ENCODE assay signal across 23 cellular contexts in genomic region chr4:172096771-172097170, GRCh38.
DNase-seq lines count a peak whose midpoint lies in the region; ATAC-seq and TF ChIP-seq lines count a peak whose summit lies in the region.
"Had no signal": no experiment of that assay in that cellular context is flagged by ENCODE, and none has a peak within 500 bp of the region (broad histone marks: within the 10 kb centered on the region; RNA-seq: fewer than 3 reads in every experiment).

No MANE protein-coding gene starts in this region.

- no peaks in the 10 kb centered on the region for H3K27me3 Mint-ChIP-seq in activated T-helper 2 cell treated with anti-CD3 and anti-CD28 coated beads, Interferon-gamma antibody, Interleukin-2, Interleukin-4, amounts not matched to agents 10 μg/mL and 5 μg/mL and 100 μg/mL, durations not matched to agents 14 hours and 24 hours and 36 hours (ENCODE audit: low read depth)
- H3K27me3 Mint-ChIP-seq: IgD-negative memory B cell had no signal

- H3K27ac ChIP-seq in IMR-90 (ENCODE audit: insufficient read depth, low read length): no peak overlapping the region
- H3K27ac ChIP-seq in esophagus squamous epithelium: no peak overlapping the region
- H3K27ac ChIP-seq: A549, SJCRH30 had no signal

- H3K27me3 ChIP-seq in IMR-90 (ENCODE audit: control insufficient read depth, insufficient read depth, low read length): no peaks in the 10 kb centered on the region
- no peaks in the 10 kb centered on the region for H3K27me3 ChIP-seq in esophagus squamous epithelium
- H3K27me3 ChIP-seq: SJCRH30 had no signal

- TF ChIP-seq POLR2A in IMR-90 (IDR thresholded peaks at IDR 0.05; ENCODE audit: low read depth, low read length): no peak
- no peak for TF ChIP-seq POLR2A in esophagus squamous epithelium (IDR thresholded peaks at IDR 0.05)

- no peak for TF ChIP-seq RAD21 in IMR-90 (IDR thresholded peaks at IDR 0.05; ENCODE audit: low read length)

- no peaks in the 10 kb centered on the region for H3K36me3 ChIP-seq in IMR-90 (ENCODE audit: control insufficient read depth, insufficient read depth, low read length)
- no peaks in the 10 kb centered on the region for H3K36me3 ChIP-seq in esophagus squamous epithelium
- H3K36me3 ChIP-seq: SJCRH30 had no signal

- no peak overlapping the region for H3K14ac ChIP-seq in IMR-90 (replicated peaks; ENCODE audit: low read depth, low read length)

- H3K4me2 ChIP-seq in IMR-90 (ENCODE audit: low read depth, low read length): no peak overlapping the region
- H3K4me2 ChIP-seq: A549 had no signal

- no peak overlapping the region for H2BK20ac ChIP-seq in IMR-90 (ENCODE audit: low read depth, low read length)

- H3K9ac ChIP-seq in IMR-90 (ENCODE audit: low read depth, low read length): no peak overlapping the region

- H3K4me3 Mint-ChIP-seq in activated T-helper 2 cell treated with anti-CD3 and anti-CD28 coated beads, Interferon-gamma antibody, Interleukin-2, Interleukin-4, amounts not matched to agents 10 μg/mL and 5 μg/mL and 100 μg/mL, durations not matched to agents 14 hours and 24 hours and 36 hours (ENCODE audit: low read depth): no peak overlapping the region
- H3K4me3 Mint-ChIP-seq: CD8-positive, alpha-beta T cell; IgD-negative memory B cell had no signal

- no peak overlapping the region for H3K18ac ChIP-seq in IMR-90 (ENCODE audit: low read depth, low read length)

- H3K4me1 ChIP-seq in IMR-90 (ENCODE audit: control insufficient read depth, insufficient read depth, low read length) (no peaks in the 10 kb centered on the region), esophagus squamous epithelium (no peaks in the 10 kb centered on the region)
- H3K4me1 ChIP-seq: A549, SJCRH30 had no signal

- H3K36me3 Mint-ChIP-seq in activated T-helper 2 cell treated with anti-CD3 and anti-CD28 coated beads, Interferon-gamma antibody, Interleukin-2, Interleukin-4, amounts not matched to agents 10 μg/mL and 5 μg/mL and 100 μg/mL, durations not matched to agents 14 hours and 24 hours and 36 hours (ENCODE audit: low read depth): no peaks in the 10 kb centered on the region
- H3K36me3 Mint-ChIP-seq: CD8-positive, alpha-beta T cell; IgD-negative memory B cell had no signal

- DNase-seq in AG08396 (ENCODE audit: low spot score) (peak; percentile 24), IMR-90 (peak; percentile 16), cardiac fibroblast (ENCODE audit: low read depth in 2 of 2) (peak; percentile 0), myocyte (ENCODE audit: low read depth) (peak; percentile 22), esophagus squamous epithelium (lab: John Stamatoyannopoulos, UW) (no peak)
- no peak for DNase-seq in activated T-helper 2 cell treated with anti-CD3 and anti-CD28 coated beads, Interferon-gamma antibody, Interleukin-2, Interleukin-4, amounts not matched to agents 10 μg/mL and 5 μg/mL and 100 μg/mL, durations not matched to agents 14 hours and 24 hours and 36 hours (ENCODE audit: low spot score)
- DNase-seq: AML-193; C1 segment of cervical spinal cord; CD8-positive, alpha-beta T cell; DND-41; GOT3; HCEC 1CT; MV-4-11; NCI-H1105 treated with DMSO at 0.1 percent for 48 hours; NCI-H2107; NCI-H2227 treated with DMSO at 0.1 percent for 48 hours; NCI-H510A; NCI-H774; NK-92 treated with Interleukin-12 subunit alpha and Interleukin-12 subunit beta, amount 100 ng/mL, for 24 hours; SJCRH30 had no signal

- H3K9me3 Mint-ChIP-seq in activated T-helper 2 cell treated with anti-CD3 and anti-CD28 coated beads, Interferon-gamma antibody, Interleukin-2, Interleukin-4, amounts not matched to agents 10 μg/mL and 5 μg/mL and 100 μg/mL, durations not matched to agents 14 hours and 24 hours and 36 hours: peaks cover 3% of the 10 kb centered on the region

- no peak overlapping the region for H3K23ac ChIP-seq in IMR-90 (ENCODE audit: low read depth, low read length)

- TF ChIP-seq CTCF in IMR-90 (conservative IDR thresholded peaks at IDR 0.05; ENCODE audit: low read depth, low read length): no peak
- no peak for TF ChIP-seq CTCF in cardiac fibroblast (IDR thresholded peaks at IDR 0.05; ENCODE audit: low read depth, low read length)
- no peak for TF ChIP-seq CTCF in esophagus squamous epithelium (IDR thresholded peaks at IDR 0.05)

- H3K56ac ChIP-seq in IMR-90 (ENCODE audit: extremely low read depth, insufficient read depth, low read length): no peak overlapping the region

- POLR2A ChIA-PET in IMR-90 (lab: Charles Lee; ENCODE audit: unreplicated experiment): no interaction called here

- dilution Hi-C loops in IMR-90 (cut with HindIII; ENCODE audit: low sequenced_read_pairs, unreplicated experiment): no loop called here

- no TSS peak for BruUV-seq in IMR-90 (replicated peaks; lab: Mats Ljungman, UMichigan)

- H4K20me1 ChIP-seq in IMR-90 (ENCODE audit: insufficient read depth, low read length): no peaks in the 10 kb centered on the region

- no peak overlapping the region for H3K4me3 ChIP-seq in IMR-90 (ENCODE audit: insufficient read depth, low read depth, low read length)
- no peak overlapping the region for H3K4me3 ChIP-seq in cardiac fibroblast (replicated peaks in 1 of 2; ENCODE audit: low read depth in 2 of 2, low read length in 2 of 2)
- H3K4me3 ChIP-seq in esophagus squamous epithelium: no peak overlapping the region
- H3K4me3 ChIP-seq: A549, SJCRH30 had no signal

- H2BK120ac ChIP-seq in IMR-90 (ENCODE audit: low read depth, low read length): no peak overlapping the region

- in situ Hi-C loops in IMR-90 (cut with MboI; ENCODE audit: low sequenced_read_pairs): no loop called here

- no peak overlapping the region for H3K4ac ChIP-seq in IMR-90 (ENCODE audit: low read depth, low read length)

- CTCF ChIA-PET in IMR-90 (lab: Yijun Ruan, JAX): interaction anchor here (0.6 kb wide), 2 partner anchors 85 to 269 kb away, joined by 4 to 7 read pairs; no protein-coding TSS in a partner anchor

- ATAC-seq in IMR-90 (ENCODE audit: low read depth) (no peak), HG02642 (IDR thresholded peaks at IDR 0.05; ENCODE audit: poor library complexity, unreplicated experiment) (no peak)
- ATAC-seq: A549; CD8-positive, alpha-beta T cell had no signal

- no peak overlapping the region for H2AFZ ChIP-seq in IMR-90 (replicated peaks; ENCODE audit: low read length, poor library complexity)

- no peak overlapping the region for H2AK5ac ChIP-seq in IMR-90 (ENCODE audit: low read depth, low read length)

- H3K9me1 ChIP-seq in IMR-90 (ENCODE audit: insufficient read depth, low read length): no peaks in the 10 kb centered on the region

- H4K91ac ChIP-seq in IMR-90 (ENCODE audit: insufficient read depth, low read depth, low read length): no peak overlapping the region

- H2BK15ac ChIP-seq in IMR-90 (ENCODE audit: low read depth, low read length): no peak overlapping the region

- H3K27ac Mint-ChIP-seq in activated T-helper 2 cell treated with anti-CD3 and anti-CD28 coated beads, Interferon-gamma antibody, Interleukin-2, Interleukin-4, amounts not matched to agents 10 μg/mL and 5 μg/mL and 100 μg/mL, durations not matched to agents 14 hours and 24 hours and 36 hours: no peak overlapping the region
- H3K27ac Mint-ChIP-seq: CD8-positive, alpha-beta T cell; IgD-negative memory B cell had no signal

- WGBS in IMR-90 (ENCODE audit: extremely low coverage in 2 of 2, insufficient read length in 1 of 2), 2 experiments: no CpG with 5 or more reads among the region's 6 CpGs
- WGBS in esophagus squamous epithelium, 2 donors: 56 to 72% methylated on average over 6 of the region's 6 CpGs

- H4K8ac ChIP-seq in IMR-90 (ENCODE audit: low read depth in 2 of 2, low read length in 2 of 2): no peak overlapping the region

- no peaks in the 10 kb centered on the region for H3K79me1 ChIP-seq in IMR-90 (ENCODE audit: low read depth in 1 of 2, low read length in 2 of 2)

- no peaks in the 10 kb centered on the region for H3K4me1 Mint-ChIP-seq in activated T-helper 2 cell treated with anti-CD3 and anti-CD28 coated beads, Interferon-gamma antibody, Interleukin-2, Interleukin-4, amounts not matched to agents 10 μg/mL and 5 μg/mL and 100 μg/mL, durations not matched to agents 14 hours and 24 hours and 36 hours (ENCODE audit: low read depth)
- H3K4me1 Mint-ChIP-seq: IgD-negative memory B cell had no signal

- H3K9me3 ChIP-seq in IMR-90 (ENCODE audit: control insufficient read depth, insufficient read depth, low read length): peaks cover 7% of the 10 kb centered on the region; the same call in 1 of the 2 replicates
- H3K9me3 ChIP-seq in esophagus squamous epithelium: no peaks in the 10 kb centered on the region
- H3K9me3 ChIP-seq: A549, SJCRH30 had no signal

- no peak overlapping the region for H4K5ac ChIP-seq in IMR-90 (ENCODE audit: low read depth, low read length)

- H2BK5ac ChIP-seq in IMR-90 (ENCODE audit: low read depth, low read length, poor library complexity, severe bottlenecking): no peak overlapping the region

- intact Hi-C loops in IMR-90 (cut with micrococcal nuclease): no loop called here
- intact Hi-C loops in esophagus squamous epithelium (cut with DNase I): no loop called here
- intact Hi-C loops in activated T-helper 2 cell treated with anti-CD3 and anti-CD28 coated beads, Interferon-gamma antibody, Interleukin-2, Interleukin-4, amounts not matched to agents 10 μg/mL and 5 μg/mL and 100 μg/mL, durations not matched to agents 14 hours and 24 hours and 36 hours (cut with micrococcal nuclease): no loop called here

- H2AK9ac ChIP-seq in IMR-90 (replicated peaks; ENCODE audit: low read depth, low read length, poor library complexity): no peak overlapping the region

TF ChIP-seq in IMR-90, 13 proteins besides CTCF, POLR2A, EP300 and RAD21 (continues in another document):
- TF ChIP-seq MAFK (IDR thresholded peaks at IDR 0.05; ENCODE audit: low read depth, low read length) (no peak), FOS (IDR thresholded peaks at IDR 0.05; ENCODE audit: low read depth, low read length) (no peak), MAZ (IDR thresholded peaks at IDR 0.05; ENCODE audit: borderline replicate concordance, low read depth, low read length) (no peak), CHD1 (IDR thresholded peaks at IDR 0.05; ENCODE audit: low read depth, low read length) (no peak), CEBPB (IDR thresholded peaks at IDR 0.05; ENCODE audit: low read depth, low read length) (no peak), NFE2L2 (IDR thresholded peaks at IDR 0.05; ENCODE audit: low read depth, low read length) (no peak), RFX5 (IDR thresholded peaks at IDR 0.05; ENCODE audit: low read depth, low read length) (no peak), SMC3 (IDR thresholded peaks at IDR 0.05; ENCODE audit: low read depth, low read length) (no peak), RCOR1 (IDR thresholded peaks at IDR 0.05; ENCODE audit: insufficient replicate concordance, low read length) (no peak), BHLHE40 (IDR thresholded peaks at IDR 0.05; ENCODE audit: low read depth, low read length) (no peak)
- TF ChIP-seq, protein P1, sequence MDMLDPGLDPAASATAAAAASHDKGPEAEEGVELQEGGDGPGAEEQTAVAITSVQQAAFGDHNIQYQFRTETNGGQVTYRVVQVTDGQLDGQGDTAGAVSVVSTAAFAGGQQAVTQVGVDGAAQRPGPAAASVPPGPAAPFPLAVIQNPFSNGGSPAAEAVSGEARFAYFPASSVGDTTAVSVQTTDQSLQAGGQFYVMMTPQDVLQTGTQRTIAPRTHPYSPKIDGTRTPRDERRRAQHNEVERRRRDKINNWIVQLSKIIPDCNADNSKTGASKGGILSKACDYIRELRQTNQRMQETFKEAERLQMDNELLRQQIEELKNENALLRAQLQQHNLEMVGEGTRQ (IDR thresholded peaks at IDR 0.05; ENCODE audit: low read depth, low read length): no peak

Comparison
In these comparisons a context has a peak if more than half of its experiments do, and no peak if none do; other contexts are left out.
1. DNase-seq: peak in AG08396 (single experiment), IMR-90 (single experiment), cardiac fibroblast (2 of 2) and myocyte (single experiment); none in esophagus squamous epithelium (single experiment) and activated T-helper 2 cell treated with anti-CD3 and anti-CD28 coated beads, Interferon-gamma antibody, Interleukin-2, Interleukin-4, amounts not matched to agents 10 μg/mL and 5 μg/mL and 100 μg/mL, durations not matched to agents 14 hours and 24 hours and 36 hours (single experiment).